Comparison of ENCODE assay signal across 8 cellular contexts in the genomic region with DNA sequence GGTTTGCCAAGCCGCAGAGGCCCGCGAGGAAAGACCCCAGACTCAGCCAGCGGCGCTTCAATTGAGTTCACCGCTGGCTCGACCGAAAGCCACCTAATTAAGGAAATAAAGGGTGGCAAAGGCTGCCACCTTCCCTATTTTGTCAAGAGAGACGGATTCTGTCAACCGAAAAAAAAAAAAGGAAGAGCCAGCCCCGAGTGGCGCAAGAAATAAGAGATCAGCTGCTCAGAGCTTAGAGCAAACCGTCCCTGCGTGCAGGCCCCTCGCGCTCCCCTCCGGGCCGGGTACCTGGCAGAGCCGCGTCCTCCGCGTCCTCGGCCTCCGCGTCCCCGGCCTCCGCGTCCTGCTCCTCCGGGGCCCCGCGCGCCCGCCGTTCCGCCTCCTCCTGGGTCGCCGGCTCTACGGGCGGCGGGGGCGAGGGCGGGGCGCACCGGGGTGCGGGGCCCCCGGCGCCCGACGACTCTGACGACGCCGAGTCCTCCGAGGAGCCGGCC. TPM values are rescaled to one million over a fixed set of nuclear protein-coding genes. Genes with fewer than 3 reads are reported as not detected.
DNase-seq lines count a peak whose midpoint lies in the region; ATAC-seq, FAIRE-seq and TF ChIP-seq lines count a peak whose summit lies in the region.

No MANE protein-coding gene starts in this region.

- no peak for FAIRE-seq in bronchial epithelial cell (lab: Jason Lieb, UNC)
- no peak for FAIRE-seq in HepG2 (lab: Jason Lieb, UNC)

- CTCF ChIA-PET in HepG2 (lab: Yijun Ruan, JAX; ENCODE audit: low intra/inter-chr PET ratio, low total read pairs) = no interaction called here

- 1% methylated on average over 15 of the region's 54 CpGs for WGBS in HepG2 (ENCODE audit: low lambda C conversion rate)

- H3K79me2 ChIP-seq in HepG2 (ENCODE audit: insufficient read depth, low read length) = peaks cover 49% of the 10 kb centered on the region

- no peak for TF ChIP-seq CTCF in bronchial epithelial cell (IDR thresholded peaks at IDR 0.05; ENCODE audit: insufficient read depth, low read length, severe bottlenecking)
- TF ChIP-seq CTCF in HepG2 (CRISPR knock-in tag; IDR thresholded peaks at IDR 0.05) = no peak
- TF ChIP-seq CTCF in thoracic aorta (IDR thresholded peaks at IDR 0.05) = no peak

- peak overlapping the region; percentile 89 for H3K4me3 ChIP-seq in bronchial epithelial cell (ENCODE audit: low read depth, low read length)
- peak overlapping the region; percentile 77 to 95 (median 83) for H3K4me3 ChIP-seq in HepG2 (replicated peaks in 1 of 3; ENCODE audit: insufficient read depth in 1 of 3, low read depth in 2 of 3, low read length in 3 of 3)
- peak overlapping the region; percentile 79 for H3K4me3 ChIP-seq in thoracic aorta

- H3K27ac ChIP-seq in HepG2 (ENCODE audit: extremely low read length, insufficient read depth, low read length) (peak overlapping the region; percentile 75), thoracic aorta (peak overlapping the region in 1 of 2 donors; percentile 65)

- ATAC-seq in GM18873 (IDR thresholded peaks at IDR 0.05; ENCODE audit: low FRiP score, unreplicated experiment) (peak; percentile 16), HG03103 (IDR thresholded peaks at IDR 0.05; ENCODE audit: low read depth, unreplicated experiment) (peak; percentile 19), HepG2 (peak; percentile 65), thoracic aorta (ENCODE audit: insufficient number of reproducible peaks, low FRiP score, low read depth) (no peak)

- BruUV-seq in HepG2 (replicated peaks; lab: Mats Ljungman, UMichigan) = TSS peak; percentile 51

- H3K4me1 ChIP-seq in HepG2 (ENCODE audit: insufficient read depth, low read length) = peaks cover 63% of the 10 kb centered on the region
- peaks cover 4 to 14% of the 10 kb centered on the region in 2 donors for H3K4me1 ChIP-seq in thoracic aorta (ENCODE audit: control insufficient read depth in 1 of 2, low read depth in 2 of 2)

- intact Hi-C loops in HepG2 (cut with micrococcal nuclease; ENCODE audit: unreplicated experiment) = loop anchor here (2.0 to 10.0 kb wide), 4 partner anchors 65 to 143 kb away; no protein-coding TSS in a partner anchor

- peak overlapping the region; percentile 69 for H3K4me2 ChIP-seq in HepG2 (ENCODE audit: low read depth, low read length)

- no peak for TF ChIP-seq POLR2A in HepG2 (IDR thresholded peaks at IDR 0.05; ENCODE audit: insufficient read depth in 1 of 2, low read depth in 2 of 2, low read length in 2 of 2)

- DNase-seq in Ammon's horn (ENCODE audit: low spot score) = peak; percentile 50
- DNase-seq in NOMO-1 treated with dmso at 0.1 percent for 144 hours (lab: John Stamatoyannopoulos, UW; ENCODE audit: unreplicated experiment) = peak; percentile 93
- DNase-seq in bronchial epithelial cell (ENCODE audit: low read depth) = no peak
- DNase-seq in HepG2 (ENCODE audit: low spot score) = no peak
- DNase-seq in thoracic aorta (ENCODE audit: low spot score) = no peak
- no peak for DNase-seq in cerebellar nuclear complex (lab: John Stamatoyannopoulos, UW)

- H3K9ac ChIP-seq in HepG2 (ENCODE audit: insufficient read depth, low read depth, low read length) = peak overlapping the region; percentile 78

- H3K9me3 ChIP-seq in HepG2 (ENCODE audit: low read length) (no peaks in the 10 kb centered on the region), thoracic aorta (no peaks in the 10 kb centered on the region)

- H3K27me3 ChIP-seq in bronchial epithelial cell (ENCODE audit: control insufficient read depth, insufficient read depth, low read length) (no peaks in the 10 kb centered on the region), HepG2 (ENCODE audit: control insufficient read depth in 1 of 2, insufficient read depth in 2 of 2, low read length in 2 of 2) (peaks cover 0 to 6% of the 10 kb centered on the region in 2 experiments; a peak in 1 of 5 replicates), thoracic aorta (replicated peaks; ENCODE audit: insufficient read depth) (no peaks in the 10 kb centered on the region)

- no peak for TF ChIP-seq RAD21 in HepG2 (CRISPR knock-in tag; IDR thresholded peaks at IDR 0.05)

- no peak overlapping the region for H2AFZ ChIP-seq in HepG2 (ENCODE audit: low read length)

- POLR2A ChIA-PET in HepG2 (lab: Yijun Ruan, JAX) = interaction anchor here (1.0 to 2.8 kb wide), 4 partner anchors 43 to 167 kb away, joined by 3 to 9 read pairs (median 5); a partner anchor contains a TSS

- TF ChIP-seq EP300 in HepG2 (IDR thresholded peaks at IDR 0.05; ENCODE audit: low read depth in 2 of 2, low read length in 2 of 2) (no peak), HepG2 (CRISPR knock-in tag; IDR thresholded peaks at IDR 0.05; ENCODE audit: borderline replicate concordance) (no peak)

- in situ Hi-C loops in HepG2 (cut with HindIII; ENCODE audit: extremely low pct_ligation_motif_present, low pct_unique_long_range_greater_than_20kb) = no loop called here

- no peaks in the 10 kb centered on the region for H4K20me1 ChIP-seq in HepG2 (ENCODE audit: insufficient read depth, low read length)

- no peaks in the 10 kb centered on the region for H3K36me3 ChIP-seq in bronchial epithelial cell (ENCODE audit: control insufficient read depth, insufficient read depth, low read length)
- H3K36me3 ChIP-seq in HepG2 (replicated peaks in 1 of 2; ENCODE audit: control insufficient read depth in 1 of 2, insufficient read depth in 2 of 2, low read length in 2 of 2) = no peaks in the 10 kb centered on the region
- no peaks in the 10 kb centered on the region for H3K36me3 ChIP-seq in thoracic aorta

TF ChIP-seq in HepG2, 621 proteins besides CTCF, POLR2A, EP300 and RAD21 (continues in another document):
- 0 out of 2 replicates have a peak, but pooled peaks have one; percentile 43 for TF ChIP-seq HES4 (CRISPR knock-in tag; IDR thresholded peaks at IDR 0.05; ENCODE audit: borderline replicate concordance)
- no peak for TF ChIP-seq HNRNPUL1 (IDR thresholded peaks at IDR 0.05; ENCODE audit: low read depth, low read length)
- TF ChIP-seq DNMT3B (CRISPR knock-in tag; conservative IDR thresholded peaks at IDR 0.05) = no peak
- TF ChIP-seq KAT7 (CRISPR knock-in tag; IDR thresholded peaks at IDR 0.05; ENCODE audit: borderline replicate concordance) = 0 out of 2 replicates have a peak, but pooled peaks have one; percentile 2
- TF ChIP-seq, protein P1, sequence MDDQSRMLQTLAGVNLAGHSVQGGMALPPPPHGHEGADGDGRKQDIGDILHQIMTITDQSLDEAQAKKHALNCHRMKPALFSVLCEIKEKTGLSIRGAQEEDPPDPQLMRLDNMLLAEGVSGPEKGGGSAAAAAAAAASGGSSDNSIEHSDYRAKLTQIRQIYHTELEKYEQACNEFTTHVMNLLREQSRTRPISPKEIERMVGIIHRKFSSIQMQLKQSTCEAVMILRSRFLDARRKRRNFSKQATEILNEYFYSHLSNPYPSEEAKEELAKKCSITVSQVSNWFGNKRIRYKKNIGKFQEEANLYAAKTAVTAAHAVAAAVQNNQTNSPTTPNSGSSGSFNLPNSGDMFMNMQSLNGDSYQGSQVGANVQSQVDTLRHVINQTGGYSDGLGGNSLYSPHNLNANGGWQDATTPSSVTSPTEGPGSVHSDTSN (CRISPR knock-in tag; IDR thresholded peaks at IDR 0.05; ENCODE audit: borderline replicate concordance) = no peak
- TF ChIP-seq MXI1 (IDR thresholded peaks at IDR 0.05; ENCODE audit: borderline replicate concordance, low read depth, low read length) = 0 out of 3 replicates have a peak, but pooled peaks have one; percentile 0
- TF ChIP-seq, protein P2, sequence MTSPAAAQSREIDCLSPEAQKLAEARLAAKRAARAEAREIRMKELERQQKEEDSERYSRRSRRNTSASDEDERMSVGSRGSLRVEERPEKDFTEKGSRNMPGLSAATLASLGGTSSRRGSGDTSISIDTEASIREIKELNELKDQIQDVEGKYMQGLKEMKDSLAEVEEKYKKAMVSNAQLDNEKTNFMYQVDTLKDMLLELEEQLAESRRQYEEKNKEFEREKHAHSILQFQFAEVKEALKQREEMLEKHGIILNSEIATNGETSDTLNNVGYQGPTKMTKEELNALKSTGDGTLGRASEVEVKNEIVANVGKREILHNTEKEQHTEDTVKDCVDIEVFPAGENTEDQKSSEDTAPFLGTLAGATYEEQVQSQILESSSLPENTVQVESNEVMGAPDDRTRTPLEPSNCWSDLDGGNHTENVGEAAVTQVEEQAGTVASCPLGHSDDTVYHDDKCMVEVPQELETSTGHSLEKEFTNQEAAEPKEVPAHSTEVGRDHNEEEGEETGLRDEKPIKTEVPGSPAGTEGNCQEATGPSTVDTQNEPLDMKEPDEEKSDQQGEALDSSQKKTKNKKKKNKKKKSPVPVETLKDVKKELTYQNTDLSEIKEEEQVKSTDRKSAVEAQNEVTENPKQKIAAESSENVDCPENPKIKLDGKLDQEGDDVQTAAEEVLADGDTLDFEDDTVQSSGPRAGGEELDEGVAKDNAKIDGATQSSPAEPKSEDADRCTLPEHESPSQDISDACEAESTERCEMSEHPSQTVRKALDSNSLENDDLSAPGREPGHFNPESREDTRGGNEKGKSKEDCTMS (CRISPR knock-in tag; conservative IDR thresholded peaks at IDR 0.05) = no peak
- TF ChIP-seq AGO2 (optimal IDR thresholded peaks at IDR 0.05; ENCODE audit: low read depth, low read length) = peak; percentile 12

RNA-seq across cellular contexts. Expression of a gene that starts 1.0 kb away (rescaled TPM):
- total RNA-seq in bronchial epithelial cell = 7.6 and 10.1 TPM in 2 replicates
- total RNA-seq in HepG2 (2016; rRNA removed; fragmentation: Illumina TruSeq; extraction: Trizol) = 9.0 and 10.0 TPM in 2 replicates
- 1.1 and 1.4 TPM in 2 replicates for total RNA-seq in HepG2 (2016; cell fraction: cytosol; rRNA removed; fragmentation: Illumina TruSeq; extraction: Trizol; ENCODE audit: low read depth)
- total RNA-seq in HepG2 (2016; cell fraction: insoluble cytoplasmic fraction; rRNA removed; fragmentation: Illumina TruSeq; extraction: Trizol) = 9.1 and 10.6 TPM in 2 replicates
- 5.1 and 6.2 TPM in 2 replicates for total RNA-seq in HepG2 (2016; cell fraction: membrane; rRNA removed; fragmentation: Illumina TruSeq; extraction: Trizol)
- total RNA-seq in HepG2 (2016; cell fraction: nucleus; rRNA removed; fragmentation: Illumina TruSeq; extraction: Trizol) = 8.2 and 9.2 TPM in 2 replicates
- polyA plus RNA-seq in HepG2 (2011; rRNA removed) = 3.1 and 3.7 TPM in 2 replicates
- 1.8 and 2.8 TPM in 2 replicates for polyA plus RNA-seq in HepG2 (2011; cell fraction: cytosol; rRNA removed)
- 4.2 TPM in 2 replicates for polyA plus RNA-seq in HepG2 (2011; cell fraction: nucleus; rRNA removed)
- polyA plus RNA-seq in HepG2 (2012) = 3.8 and 4.7 TPM in 2 replicates
- 0.62 and 0.77 TPM in 2 replicates for polyA plus RNA-seq in HepG2 (2016; cell fraction: cytosol; fragmentation: Illumina TruSeq; extraction: Trizol; ENCODE audit: low read depth)
- 8.6 TPM in 2 replicates for polyA plus RNA-seq in HepG2 (2016; cell fraction: insoluble cytoplasmic fraction; fragmentation: Illumina TruSeq; extraction: Trizol; ENCODE audit: low read depth)
- polyA plus RNA-seq in HepG2 (2016; cell fraction: membrane; fragmentation: Illumina TruSeq; extraction: Trizol; ENCODE audit: low read depth) = 2.5 TPM in 2 replicates
- polyA plus RNA-seq in HepG2 (2016; cell fraction: nucleus; fragmentation: Illumina TruSeq; extraction: Trizol; ENCODE audit: insufficient read depth, low read depth) = 11.2 and 11.4 TPM in 2 replicates
- polyA minus RNA-seq in HepG2 (2011; rRNA and poly(A)+ RNA removed; ENCODE audit: low replicate concordance) = 3.9 and 4.7 TPM in 2 replicates
- 5.4 and 5.9 TPM in 2 replicates for polyA minus RNA-seq in HepG2 (2011; cell fraction: cytosol; rRNA and poly(A)+ RNA removed)
- 8.7 and 9.3 TPM in 2 replicates for polyA minus RNA-seq in HepG2 (2011; cell fraction: nucleus; rRNA and poly(A)+ RNA removed)
- total RNA-seq in thoracic aorta = 1 to 10 TPM; 3.8 to 5.6 TPM

Comparison
In these comparisons a context has a peak if more than half of its experiments do, and no peak if none do; other contexts are left out.
1. DNase-seq: peak in Ammon's horn (single experiment) and NOMO-1 treated with dmso at 0.1 percent for 144 hours (single experiment); none in bronchial epithelial cell (single experiment), HepG2 (single experiment), thoracic aorta (single experiment) and cerebellar nuclear complex (0 of 2).
2. Peak in every context shown above with its lines, with median percentiles within 50 percentile points of each other: H3K4me3 ChIP-seq.